Comparison of ENCODE assay signal across 31 cellular contexts in the genomic region with DNA sequence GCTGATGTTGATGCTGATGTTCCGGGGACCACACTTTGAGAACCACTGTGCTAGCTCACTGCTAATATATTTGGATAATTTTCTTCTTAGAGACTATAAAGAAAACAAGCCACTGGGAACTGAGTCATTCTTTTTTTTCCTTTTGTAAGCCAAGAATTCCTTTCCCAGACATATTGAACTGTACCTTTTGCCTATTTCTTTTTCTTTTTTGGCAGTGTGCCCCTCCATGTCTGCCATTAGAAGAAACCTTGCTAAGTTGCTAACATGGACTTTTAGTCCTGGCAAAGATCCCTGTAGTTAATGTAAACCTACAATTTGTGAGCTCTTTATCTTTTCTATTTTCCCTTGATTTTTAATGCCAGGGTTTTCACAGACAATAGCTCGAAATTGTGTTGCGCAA. TPM values are rescaled to one million over a fixed set of nuclear protein-coding genes. Genes with fewer than 3 reads are reported as not detected.
DNase-seq lines count a peak whose midpoint lies in the region; ATAC-seq, FAIRE-seq and TF ChIP-seq lines count a peak whose summit lies in the region.
"Had no signal": no experiment of that assay in that cellular context is flagged by ENCODE, and none has a peak within 500 bp of the region (broad histone marks: within the 10 kb centered on the region; RNA-seq: fewer than 3 reads in every experiment).

No MANE protein-coding gene starts in this region.

- H3K9me3 ChIP-seq in gastroesophageal sphincter: no peaks in the 10 kb centered on the region
- H3K9me3 ChIP-seq: gastrocnemius medialis, left lung, psoas muscle, stomach, thyroid gland had no signal

- FAIRE-seq in RCC 7860 (lab: Jason Lieb, UNC): no peak
- FAIRE-seq: small intestine had no signal

- in situ Hi-C loops in brain microvascular endothelial cell (cut with HindIII; ENCODE audit: low pct_ligation_motif_present, low sequenced_read_pairs): no loop called here

- H3K9me3 Mint-ChIP-seq in chondrocyte (ENCODE audit: low read depth): peaks cover 10% of the 10 kb centered on the region
- H3K9me3 Mint-ChIP-seq: CD8-positive, alpha-beta T cell had no signal

- peaks cover 21% of the 10 kb centered on the region for H3K4me1 Mint-ChIP-seq in chondrocyte (ENCODE audit: low read depth)

- H3K27ac Mint-ChIP-seq in chondrocyte (ENCODE audit: unreplicated experiment): peak overlapping the region; percentile 91
- H3K27ac Mint-ChIP-seq: CD8-positive, alpha-beta T cell; immature natural killer cell had no signal

- peaks cover 0 to 34% (median 3%) of the 10 kb centered on the region in 3 donors for H3K4me1 ChIP-seq in gastroesophageal sphincter
- H3K4me1 ChIP-seq: left lung, thyroid gland had no signal

- DNase-seq in NCI-H2227 (lab: John Stamatoyannopoulos, UW; ENCODE audit: unreplicated experiment): peak; percentile 69
- DNase-seq in chondrocyte (ENCODE audit: low spot score): no peak
- DNase-seq in retinal pigment epithelial cell (ENCODE audit: low read depth): peak; percentile 11
- no peak for DNase-seq in RCC 7860 (ENCODE audit: low spot score)
- no peak for DNase-seq in brain microvascular endothelial cell
- DNase-seq in HuH-7 (ENCODE audit: low spot score): no peak
- DNase-seq: activated CD4-positive, alpha-beta T cell treated with anti-CD3 and anti-CD28 coated beads, Interleukin-2, amount 50 U/mL, for 4 hours; activated CD4-positive, CD25-positive, alpha-beta regulatory T cell; activated naive CD4-positive, alpha-beta T cell treated with anti-CD3 and anti-CD28 coated beads, Interleukin-2, amount 50 U/mL, for 16 hours; AML-193; anterior cingulate cortex; CD8-positive, alpha-beta T cell; cerebellar nuclear complex; DMS 273 treated with DMSO at 0.1 percent for 48 hours; effector CD4-positive, alpha-beta T cell; gastrocnemius medialis; GOT3; hippocampal formation; immature natural killer cell; left lung; NCI-H1417 treated with DMSO at 0.1 percent for 48 hours; NCI-H2081; NCI-H82; psoas muscle; small intestine; stomach; thyroid gland had no signal

- H3K27ac ChIP-seq in gastroesophageal sphincter (peak overlapping the region in 3 of 4 donors; percentile 13 to 54 (median 25)), brain microvascular endothelial cell (no peak overlapping the region)
- H3K27ac ChIP-seq: epithelial cell of prostate, gastrocnemius medialis, psoas muscle, RWPE1, thyroid gland had no signal

- peaks cover 1% of the 10 kb centered on the region for H3K36me3 Mint-ChIP-seq in chondrocyte (ENCODE audit: low read depth)
- H3K36me3 Mint-ChIP-seq: CD8-positive, alpha-beta T cell; immature natural killer cell had no signal

- H3K4me3 Mint-ChIP-seq in chondrocyte (ENCODE audit: unreplicated experiment): no peak overlapping the region
- H3K4me3 Mint-ChIP-seq: CD8-positive, alpha-beta T cell; immature natural killer cell had no signal

- no peak for TF ChIP-seq POLR2A in gastroesophageal sphincter (IDR thresholded peaks at IDR 0.05)

- H3K27me3 ChIP-seq in gastroesophageal sphincter (no peaks in the 10 kb centered on the region), brain microvascular endothelial cell (replicated peaks) (no peaks in the 10 kb centered on the region)
- H3K27me3 ChIP-seq: gastrocnemius medialis, stomach, thyroid gland had no signal

- peaks cover 4% of the 10 kb centered on the region for H3K27me3 Mint-ChIP-seq in chondrocyte (ENCODE audit: low read depth)

- H3K4me3 ChIP-seq in gastroesophageal sphincter (no peak overlapping the region), retinal pigment epithelial cell (ENCODE audit: low read length) (no peak overlapping the region), brain microvascular endothelial cell (ENCODE audit: low read depth, low read length) (no peak overlapping the region)
- H3K4me3 ChIP-seq: gastrocnemius medialis, left lung, psoas muscle, stomach, thyroid gland had no signal

- H3K36me3 ChIP-seq in gastroesophageal sphincter (no peaks in the 10 kb centered on the region), brain microvascular endothelial cell (replicated peaks) (no peaks in the 10 kb centered on the region)
- H3K36me3 ChIP-seq: gastrocnemius medialis, left lung, stomach, thyroid gland had no signal

- no peak for TF ChIP-seq CTCF in chondrocyte (IDR thresholded peaks at IDR 0.05)
- TF ChIP-seq CTCF in gastroesophageal sphincter (IDR thresholded peaks at IDR 0.05): no peak
- no peak for TF ChIP-seq CTCF in retinal pigment epithelial cell (conservative IDR thresholded peaks at IDR 0.05; ENCODE audit: low read depth, low read length)
- TF ChIP-seq CTCF in brain microvascular endothelial cell (IDR thresholded peaks at IDR 0.05; ENCODE audit: low read depth, low read length, missing control alignments): no peak

- ATAC-seq in gastroesophageal sphincter: no peak
- no peak for ATAC-seq in GM18873 (IDR thresholded peaks at IDR 0.05; ENCODE audit: low FRiP score, unreplicated experiment)
- ATAC-seq: CD8-positive, alpha-beta T cell; gastrocnemius medialis; left lung; psoas muscle had no signal

- no peak for TF ChIP-seq EP300 in gastroesophageal sphincter (IDR thresholded peaks at IDR 0.05)

- WGBS in gastroesophageal sphincter (ENCODE audit: low coverage in 1 of 2), 2 donors: 50 to 64% methylated on average over 2 to 3 of the region's 3 CpGs

RNA-seq across cellular contexts. Expression of gene ERCC4, which starts 17.3 kb away (rescaled TPM):
- 16.8 to 19.5 TPM (median 18.5 TPM) in 3 replicates for total RNA-seq in chondrocyte
- 10 to 100 TPM in 1 of 4 donors, 1 to 10 TPM in 3; 6.3 to 12.5 (median 9.2) TPM for total RNA-seq in gastroesophageal sphincter

Comparison
In these comparisons a context has a peak if more than half of its experiments do, and no peak if none do; other contexts are left out.
1. DNase-seq: peak in NCI-H2227 (single experiment) and retinal pigment epithelial cell (single experiment); none in chondrocyte (single experiment), RCC 7860 (single experiment), brain microvascular endothelial cell (single experiment) and HuH-7 (single experiment).